22 cellular contexts compared by ENCODE assay signal in genomic region chrX:19283597-19284339, GRCh38.
"Had no signal": no experiment of that assay in that cellular context is flagged by ENCODE, and none has a peak within 500 bp of the region (broad histone marks: within the 10 kb centered on the region; RNA-seq: fewer than 3 reads in every experiment).

No MANE protein-coding gene starts in this region.

- H3K36me3 ChIP-seq: MG63 had no signal

- H3K4me2 ChIP-seq: SK-N-SH had no signal

- FAIRE-seq: RCC 7860 had no signal

- H3K4me3 ChIP-seq: MG63 had no signal

- H3K9me3 ChIP-seq: MG63, SK-N-SH had no signal

- H3K27me3 ChIP-seq: MG63 had no signal

- DNase-seq: IMR-90, Karpas-422, KG1, MG63, NCI-H1092, NCI-H1105 treated with DMSO at 0.1 percent for 48 hours, NCI-H1417 treated with DMSO at 0.1 percent for 48 hours, NCI-H146, NCI-H1694 treated with DMSO at 0.1 percent for 48 hours, NCI-H1930, NCI-H2081, NCI-H2107, NCI-H226, NCI-H446, NCI-H510A, NCI-H524 treated with DMSO at 0.1 percent for 48 hours, NCI-H69, NCI-H774, RPMI8226, SHP77, SK-N-SH had no signal

- H3K9ac ChIP-seq: SK-N-SH had no signal
